In the genomic region with DNA sequence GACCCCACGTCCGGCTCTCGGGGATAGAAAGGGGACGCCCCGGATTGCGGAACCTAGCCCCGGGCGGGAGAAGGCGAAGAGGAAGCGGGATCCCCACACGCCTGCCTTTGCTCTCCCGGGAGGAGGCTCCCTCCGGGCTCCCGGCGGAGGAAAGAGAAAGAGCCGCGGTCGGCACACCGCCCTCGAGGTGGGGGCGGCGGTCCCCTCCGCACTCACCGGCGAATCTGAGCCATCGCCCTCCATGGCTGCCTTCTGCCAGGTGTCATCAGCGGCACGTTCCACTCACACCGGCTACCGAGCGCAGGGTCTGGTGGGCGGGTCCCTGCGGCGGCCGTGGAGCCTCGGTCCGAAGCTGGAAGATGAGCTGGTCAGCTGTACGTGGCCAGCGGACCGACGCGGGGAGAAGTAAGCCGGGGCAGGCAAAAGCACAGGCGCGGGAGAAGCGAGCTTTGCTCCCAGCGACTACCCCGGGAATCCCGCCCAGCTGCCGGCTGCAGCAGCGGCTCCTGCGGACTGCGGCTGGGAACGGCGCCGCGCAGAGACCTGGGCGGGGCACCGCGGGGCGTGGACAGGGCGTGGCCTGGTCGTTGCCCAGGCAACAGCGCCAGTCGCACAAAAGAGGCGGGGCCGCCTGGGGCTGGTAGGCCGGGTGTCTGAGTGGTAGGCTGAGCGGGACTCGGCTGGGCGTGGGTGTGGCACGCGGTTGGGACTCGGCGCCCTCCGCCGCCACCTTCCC, we compare ENCODE assay signal across 1 cellular context.
TF ChIP-seq lines count a peak whose summit lies in the region.

A gene with protein sequence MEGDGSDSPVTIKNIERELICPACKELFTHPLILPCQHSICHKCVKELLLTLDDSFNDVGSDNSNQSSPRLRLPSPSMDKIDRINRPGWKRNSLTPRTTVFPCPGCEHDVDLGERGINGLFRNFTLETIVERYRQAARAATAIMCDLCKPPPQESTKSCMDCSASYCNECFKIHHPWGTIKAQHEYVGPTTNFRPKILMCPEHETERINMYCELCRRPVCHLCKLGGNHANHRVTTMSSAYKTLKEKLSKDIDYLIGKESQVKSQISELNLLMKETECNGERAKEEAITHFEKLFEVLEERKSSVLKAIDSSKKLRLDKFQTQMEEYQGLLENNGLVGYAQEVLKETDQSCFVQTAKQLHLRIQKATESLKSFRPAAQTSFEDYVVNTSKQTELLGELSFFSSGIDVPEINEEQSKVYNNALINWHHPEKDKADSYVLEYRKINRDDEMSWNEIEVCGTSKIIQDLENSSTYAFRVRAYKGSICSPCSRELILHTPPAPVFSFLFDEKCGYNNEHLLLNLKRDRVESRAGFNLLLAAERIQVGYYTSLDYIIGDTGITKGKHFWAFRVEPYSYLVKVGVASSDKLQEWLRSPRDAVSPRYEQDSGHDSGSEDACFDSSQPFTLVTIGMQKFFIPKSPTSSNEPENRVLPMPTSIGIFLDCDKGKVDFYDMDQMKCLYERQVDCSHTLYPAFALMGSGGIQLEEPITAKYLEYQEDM (minus strand): TSS at position 517 of the 736 bp plus-strand sequence. CDS start 274 bp downstream, at position 243.

TF ChIP-seq in WTC11, 78 proteins besides CTCF, POLR2A, EP300 and RAD21 (continued from another document and continues in another):
- TF ChIP-seq, protein P1, sequence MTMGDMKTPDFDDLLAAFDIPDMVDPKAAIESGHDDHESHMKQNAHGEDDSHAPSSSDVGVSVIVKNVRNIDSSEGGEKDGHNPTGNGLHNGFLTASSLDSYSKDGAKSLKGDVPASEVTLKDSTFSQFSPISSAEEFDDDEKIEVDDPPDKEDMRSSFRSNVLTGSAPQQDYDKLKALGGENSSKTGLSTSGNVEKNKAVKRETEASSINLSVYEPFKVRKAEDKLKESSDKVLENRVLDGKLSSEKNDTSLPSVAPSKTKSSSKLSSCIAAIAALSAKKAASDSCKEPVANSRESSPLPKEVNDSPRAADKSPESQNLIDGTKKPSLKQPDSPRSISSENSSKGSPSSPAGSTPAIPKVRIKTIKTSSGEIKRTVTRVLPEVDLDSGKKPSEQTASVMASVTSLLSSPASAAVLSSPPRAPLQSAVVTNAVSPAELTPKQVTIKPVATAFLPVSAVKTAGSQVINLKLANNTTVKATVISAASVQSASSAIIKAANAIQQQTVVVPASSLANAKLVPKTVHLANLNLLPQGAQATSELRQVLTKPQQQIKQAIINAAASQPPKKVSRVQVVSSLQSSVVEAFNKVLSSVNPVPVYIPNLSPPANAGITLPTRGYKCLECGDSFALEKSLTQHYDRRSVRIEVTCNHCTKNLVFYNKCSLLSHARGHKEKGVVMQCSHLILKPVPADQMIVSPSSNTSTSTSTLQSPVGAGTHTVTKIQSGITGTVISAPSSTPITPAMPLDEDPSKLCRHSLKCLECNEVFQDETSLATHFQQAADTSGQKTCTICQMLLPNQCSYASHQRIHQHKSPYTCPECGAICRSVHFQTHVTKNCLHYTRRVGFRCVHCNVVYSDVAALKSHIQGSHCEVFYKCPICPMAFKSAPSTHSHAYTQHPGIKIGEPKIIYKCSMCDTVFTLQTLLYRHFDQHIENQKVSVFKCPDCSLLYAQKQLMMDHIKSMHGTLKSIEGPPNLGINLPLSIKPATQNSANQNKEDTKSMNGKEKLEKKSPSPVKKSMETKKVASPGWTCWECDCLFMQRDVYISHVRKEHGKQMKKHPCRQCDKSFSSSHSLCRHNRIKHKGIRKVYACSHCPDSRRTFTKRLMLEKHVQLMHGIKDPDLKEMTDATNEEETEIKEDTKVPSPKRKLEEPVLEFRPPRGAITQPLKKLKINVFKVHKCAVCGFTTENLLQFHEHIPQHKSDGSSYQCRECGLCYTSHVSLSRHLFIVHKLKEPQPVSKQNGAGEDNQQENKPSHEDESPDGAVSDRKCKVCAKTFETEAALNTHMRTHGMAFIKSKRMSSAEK (CRISPR knock-in tag; IDR thresholded peaks at IDR 0.05; ENCODE audit: borderline replicate concordance), result no peak
- TF ChIP-seq, protein P2, sequence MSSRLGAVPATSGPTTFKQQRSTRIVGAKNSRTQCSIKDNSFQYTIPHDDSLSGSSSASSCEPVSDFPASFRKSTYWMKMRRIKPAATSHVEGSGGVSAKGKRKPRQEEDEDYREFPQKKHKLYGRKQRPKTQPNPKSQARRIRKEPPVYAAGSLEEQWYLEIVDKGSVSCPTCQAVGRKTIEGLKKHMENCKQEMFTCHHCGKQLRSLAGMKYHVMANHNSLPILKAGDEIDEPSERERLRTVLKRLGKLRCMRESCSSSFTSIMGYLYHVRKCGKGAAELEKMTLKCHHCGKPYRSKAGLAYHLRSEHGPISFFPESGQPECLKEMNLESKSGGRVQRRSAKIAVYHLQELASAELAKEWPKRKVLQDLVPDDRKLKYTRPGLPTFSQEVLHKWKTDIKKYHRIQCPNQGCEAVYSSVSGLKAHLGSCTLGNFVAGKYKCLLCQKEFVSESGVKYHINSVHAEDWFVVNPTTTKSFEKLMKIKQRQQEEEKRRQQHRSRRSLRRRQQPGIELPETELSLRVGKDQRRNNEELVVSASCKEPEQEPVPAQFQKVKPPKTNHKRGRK (CRISPR knock-in tag; IDR thresholded peaks at IDR 0.05; ENCODE audit: borderline replicate concordance), result no peak
- TF ChIP-seq, protein P3, sequence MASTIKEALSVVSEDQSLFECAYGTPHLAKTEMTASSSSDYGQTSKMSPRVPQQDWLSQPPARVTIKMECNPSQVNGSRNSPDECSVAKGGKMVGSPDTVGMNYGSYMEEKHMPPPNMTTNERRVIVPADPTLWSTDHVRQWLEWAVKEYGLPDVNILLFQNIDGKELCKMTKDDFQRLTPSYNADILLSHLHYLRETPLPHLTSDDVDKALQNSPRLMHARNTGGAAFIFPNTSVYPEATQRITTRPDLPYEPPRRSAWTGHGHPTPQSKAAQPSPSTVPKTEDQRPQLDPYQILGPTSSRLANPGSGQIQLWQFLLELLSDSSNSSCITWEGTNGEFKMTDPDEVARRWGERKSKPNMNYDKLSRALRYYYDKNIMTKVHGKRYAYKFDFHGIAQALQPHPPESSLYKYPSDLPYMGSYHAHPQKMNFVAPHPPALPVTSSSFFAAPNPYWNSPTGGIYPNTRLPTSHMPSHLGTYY (CRISPR knock-in tag; IDR thresholded peaks at IDR 0.05), result no peak
- TF ChIP-seq NR1H2 (CRISPR knock-in tag; IDR thresholded peaks at IDR 0.05) (no peak), JAZF1 (CRISPR knock-in tag; IDR thresholded peaks at IDR 0.05) (no peak), GRHL2 (CRISPR knock-in tag; IDR thresholded peaks at IDR 0.05; ENCODE audit: insufficient replicate concordance, severe bottlenecking) (no peak), SOX15 (CRISPR knock-in tag; IDR thresholded peaks at IDR 0.05) (no peak), KAT7 (CRISPR knock-in tag; IDR thresholded peaks at IDR 0.05; ENCODE audit: borderline replicate concordance) (peak; percentile 92), RELA (CRISPR knock-in tag; IDR thresholded peaks at IDR 0.05; ENCODE audit: borderline replicate concordance) (peak; percentile 71; the same call in 1 of the 2 replicates), CREB1 (CRISPR knock-in tag; IDR thresholded peaks at IDR 0.05) (0 out of 2 replicates have a peak, but pooled peaks have one; percentile 76), HMGA2 (CRISPR knock-in tag; IDR thresholded peaks at IDR 0.05) (no peak), FOXP1 (CRISPR knock-in tag; IDR thresholded peaks at IDR 0.05; ENCODE audit: borderline replicate concordance) (no peak), PRRX2 (CRISPR knock-in tag; IDR thresholded peaks at IDR 0.05) (no peak), ZNF423 (CRISPR knock-in tag; IDR thresholded peaks at IDR 0.05) (no peak), ZBTB21 (CRISPR knock-in tag; IDR thresholded peaks at IDR 0.05; ENCODE audit: borderline replicate concordance) (peak; percentile 72; the same call in 1 of the 2 replicates), FOXJ3 (CRISPR knock-in tag; IDR thresholded peaks at IDR 0.05; ENCODE audit: borderline replicate concordance) (no peak), RORB (CRISPR knock-in tag; IDR thresholded peaks at IDR 0.05) (no peak)
- TF ChIP-seq, protein P4, sequence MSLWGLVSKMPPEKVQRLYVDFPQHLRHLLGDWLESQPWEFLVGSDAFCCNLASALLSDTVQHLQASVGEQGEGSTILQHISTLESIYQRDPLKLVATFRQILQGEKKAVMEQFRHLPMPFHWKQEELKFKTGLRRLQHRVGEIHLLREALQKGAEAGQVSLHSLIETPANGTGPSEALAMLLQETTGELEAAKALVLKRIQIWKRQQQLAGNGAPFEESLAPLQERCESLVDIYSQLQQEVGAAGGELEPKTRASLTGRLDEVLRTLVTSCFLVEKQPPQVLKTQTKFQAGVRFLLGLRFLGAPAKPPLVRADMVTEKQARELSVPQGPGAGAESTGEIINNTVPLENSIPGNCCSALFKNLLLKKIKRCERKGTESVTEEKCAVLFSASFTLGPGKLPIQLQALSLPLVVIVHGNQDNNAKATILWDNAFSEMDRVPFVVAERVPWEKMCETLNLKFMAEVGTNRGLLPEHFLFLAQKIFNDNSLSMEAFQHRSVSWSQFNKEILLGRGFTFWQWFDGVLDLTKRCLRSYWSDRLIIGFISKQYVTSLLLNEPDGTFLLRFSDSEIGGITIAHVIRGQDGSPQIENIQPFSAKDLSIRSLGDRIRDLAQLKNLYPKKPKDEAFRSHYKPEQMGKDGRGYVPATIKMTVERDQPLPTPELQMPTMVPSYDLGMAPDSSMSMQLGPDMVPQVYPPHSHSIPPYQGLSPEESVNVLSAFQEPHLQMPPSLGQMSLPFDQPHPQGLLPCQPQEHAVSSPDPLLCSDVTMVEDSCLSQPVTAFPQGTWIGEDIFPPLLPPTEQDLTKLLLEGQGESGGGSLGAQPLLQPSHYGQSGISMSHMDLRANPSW (CRISPR knock-in tag; conservative IDR thresholded peaks at IDR 0.05; ENCODE audit: low read depth), result no peak
- TF ChIP-seq, protein P5, sequence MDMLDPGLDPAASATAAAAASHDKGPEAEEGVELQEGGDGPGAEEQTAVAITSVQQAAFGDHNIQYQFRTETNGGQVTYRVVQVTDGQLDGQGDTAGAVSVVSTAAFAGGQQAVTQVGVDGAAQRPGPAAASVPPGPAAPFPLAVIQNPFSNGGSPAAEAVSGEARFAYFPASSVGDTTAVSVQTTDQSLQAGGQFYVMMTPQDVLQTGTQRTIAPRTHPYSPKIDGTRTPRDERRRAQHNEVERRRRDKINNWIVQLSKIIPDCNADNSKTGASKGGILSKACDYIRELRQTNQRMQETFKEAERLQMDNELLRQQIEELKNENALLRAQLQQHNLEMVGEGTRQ (CRISPR knock-in tag; IDR thresholded peaks at IDR 0.05), result 0 out of 2 replicates have a peak, but pooled peaks have one; percentile 48
- TF ChIP-seq, protein P6, sequence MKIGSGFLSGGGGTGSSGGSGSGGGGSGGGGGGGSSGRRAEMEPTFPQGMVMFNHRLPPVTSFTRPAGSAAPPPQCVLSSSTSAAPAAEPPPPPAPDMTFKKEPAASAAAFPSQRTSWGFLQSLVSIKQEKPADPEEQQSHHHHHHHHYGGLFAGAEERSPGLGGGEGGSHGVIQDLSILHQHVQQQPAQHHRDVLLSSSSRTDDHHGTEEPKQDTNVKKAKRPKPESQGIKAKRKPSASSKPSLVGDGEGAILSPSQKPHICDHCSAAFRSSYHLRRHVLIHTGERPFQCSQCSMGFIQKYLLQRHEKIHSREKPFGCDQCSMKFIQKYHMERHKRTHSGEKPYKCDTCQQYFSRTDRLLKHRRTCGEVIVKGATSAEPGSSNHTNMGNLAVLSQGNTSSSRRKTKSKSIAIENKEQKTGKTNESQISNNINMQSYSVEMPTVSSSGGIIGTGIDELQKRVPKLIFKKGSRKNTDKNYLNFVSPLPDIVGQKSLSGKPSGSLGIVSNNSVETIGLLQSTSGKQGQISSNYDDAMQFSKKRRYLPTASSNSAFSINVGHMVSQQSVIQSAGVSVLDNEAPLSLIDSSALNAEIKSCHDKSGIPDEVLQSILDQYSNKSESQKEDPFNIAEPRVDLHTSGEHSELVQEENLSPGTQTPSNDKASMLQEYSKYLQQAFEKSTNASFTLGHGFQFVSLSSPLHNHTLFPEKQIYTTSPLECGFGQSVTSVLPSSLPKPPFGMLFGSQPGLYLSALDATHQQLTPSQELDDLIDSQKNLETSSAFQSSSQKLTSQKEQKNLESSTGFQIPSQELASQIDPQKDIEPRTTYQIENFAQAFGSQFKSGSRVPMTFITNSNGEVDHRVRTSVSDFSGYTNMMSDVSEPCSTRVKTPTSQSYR (CRISPR knock-in tag; IDR thresholded peaks at IDR 0.05), result peak; percentile 60; the same call in 1 of the 2 replicates
- TF ChIP-seq, protein P7, sequence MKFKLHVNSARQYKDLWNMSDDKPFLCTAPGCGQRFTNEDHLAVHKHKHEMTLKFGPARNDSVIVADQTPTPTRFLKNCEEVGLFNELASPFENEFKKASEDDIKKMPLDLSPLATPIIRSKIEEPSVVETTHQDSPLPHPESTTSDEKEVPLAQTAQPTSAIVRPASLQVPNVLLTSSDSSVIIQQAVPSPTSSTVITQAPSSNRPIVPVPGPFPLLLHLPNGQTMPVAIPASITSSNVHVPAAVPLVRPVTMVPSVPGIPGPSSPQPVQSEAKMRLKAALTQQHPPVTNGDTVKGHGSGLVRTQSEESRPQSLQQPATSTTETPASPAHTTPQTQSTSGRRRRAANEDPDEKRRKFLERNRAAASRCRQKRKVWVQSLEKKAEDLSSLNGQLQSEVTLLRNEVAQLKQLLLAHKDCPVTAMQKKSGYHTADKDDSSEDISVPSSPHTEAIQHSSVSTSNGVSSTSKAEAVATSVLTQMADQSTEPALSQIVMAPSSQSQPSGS (CRISPR knock-in tag; IDR thresholded peaks at IDR 0.05; ENCODE audit: borderline replicate concordance, low read depth), result no peak
- TF ChIP-seq, protein P8, sequence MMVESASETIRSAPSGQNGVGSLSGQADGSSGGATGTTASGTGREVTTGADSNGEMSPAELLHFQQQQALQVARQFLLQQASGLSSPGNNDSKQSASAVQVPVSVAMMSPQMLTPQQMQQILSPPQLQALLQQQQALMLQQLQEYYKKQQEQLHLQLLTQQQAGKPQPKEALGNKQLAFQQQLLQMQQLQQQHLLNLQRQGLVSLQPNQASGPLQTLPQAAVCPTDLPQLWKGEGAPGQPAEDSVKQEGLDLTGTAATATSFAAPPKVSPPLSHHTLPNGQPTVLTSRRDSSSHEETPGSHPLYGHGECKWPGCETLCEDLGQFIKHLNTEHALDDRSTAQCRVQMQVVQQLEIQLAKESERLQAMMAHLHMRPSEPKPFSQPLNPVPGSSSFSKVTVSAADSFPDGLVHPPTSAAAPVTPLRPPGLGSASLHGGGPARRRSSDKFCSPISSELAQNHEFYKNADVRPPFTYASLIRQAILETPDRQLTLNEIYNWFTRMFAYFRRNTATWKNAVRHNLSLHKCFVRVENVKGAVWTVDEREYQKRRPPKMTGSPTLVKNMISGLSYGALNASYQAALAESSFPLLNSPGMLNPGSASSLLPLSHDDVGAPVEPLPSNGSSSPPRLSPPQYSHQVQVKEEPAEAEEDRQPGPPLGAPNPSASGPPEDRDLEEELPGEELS (CRISPR knock-in tag; IDR thresholded peaks at IDR 0.05), result 0 out of 2 replicates have a peak, but pooled peaks have one; percentile 50
- TF ChIP-seq, protein P9, sequence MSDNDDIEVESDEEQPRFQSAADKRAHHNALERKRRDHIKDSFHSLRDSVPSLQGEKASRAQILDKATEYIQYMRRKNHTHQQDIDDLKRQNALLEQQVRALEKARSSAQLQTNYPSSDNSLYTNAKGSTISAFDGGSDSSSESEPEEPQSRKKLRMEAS (CRISPR knock-in tag; IDR thresholded peaks at IDR 0.05), result peak; percentile 92
